ENCODE assay signal across 25 cellular contexts in the genomic region with DNA sequence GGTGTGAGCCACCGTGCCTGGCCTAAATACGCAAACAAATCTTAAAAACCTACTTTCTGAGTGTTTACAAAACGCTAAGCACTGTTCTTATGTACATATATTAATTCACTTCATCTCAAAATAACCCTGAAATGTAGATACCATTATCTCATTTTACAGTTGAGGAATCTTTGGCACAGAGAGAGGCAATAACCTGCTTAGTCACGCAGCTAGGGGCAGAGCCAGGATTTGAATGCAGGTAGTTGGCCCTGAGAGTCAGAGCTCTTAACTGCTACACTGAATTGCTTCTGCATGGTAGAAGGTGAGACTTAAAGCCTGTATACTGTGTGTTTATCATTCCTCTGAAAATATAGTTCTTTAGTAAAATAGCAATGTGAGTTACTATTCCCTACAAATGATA. TPM values are rescaled to one million over a fixed set of nuclear protein-coding genes. Genes with fewer than 3 reads are reported as not detected.
DNase-seq lines count a peak whose midpoint lies in the region; TF ChIP-seq lines count a peak whose summit lies in the region.
"Had no signal": no experiment of that assay in that cellular context is flagged by ENCODE, and none has a peak within 500 bp of the region (broad histone marks: within the 10 kb centered on the region; RNA-seq: fewer than 3 reads in every experiment).

No MANE protein-coding gene starts in this region.

- no peaks in the 10 kb centered on the region for H3K9me3 Mint-ChIP-seq in MCF 10A (ENCODE audit: unreplicated experiment)
- H3K9me3 Mint-ChIP-seq: activated CD4-positive, alpha-beta memory T cell treated with anti-CD3 and anti-CD28 coated beads for 36 hours; brain; stimulated activated naive CD8-positive, alpha-beta T cell treated with anti-CD3 and anti-CD28 coated beads, Interleukin-15, amount 100 ng/mL, for 72 hours; T-helper 2 cell treated with Interferon-gamma antibody and Interleukin-4, amounts not matched to agents 5 μg/mL and 100 μg/mL, for 36 hours had no signal

- in situ Hi-C loops in mammary epithelial cell (cut with MboI; ENCODE audit: low sequenced_read_pairs in 2 of 2): no loop called here

- no peak overlapping the region for H3K4me2 ChIP-seq in mammary epithelial cell (ENCODE audit: insufficient read depth, low read depth, low read length)

- H3K27me3 ChIP-seq in breast epithelium: no peaks in the 10 kb centered on the region
- H3K27me3 ChIP-seq in mammary epithelial cell (ENCODE audit: insufficient read depth, low read length): no peaks in the 10 kb centered on the region
- H3K27me3 ChIP-seq in vagina: no peaks in the 10 kb centered on the region
- H3K27me3 ChIP-seq in BE2C: no peaks in the 10 kb centered on the region
- H3K27me3 ChIP-seq: MG63, neutrophil, upper lobe of left lung had no signal

- H3K9me3 ChIP-seq in breast epithelium (no peaks in the 10 kb centered on the region), mammary epithelial cell (replicated peaks; ENCODE audit: insufficient read depth, low read length) (no peaks in the 10 kb centered on the region), vagina (no peaks in the 10 kb centered on the region), BE2C (no peaks in the 10 kb centered on the region)
- H3K9me3 ChIP-seq: lower lobe of right lung, MG63, neutrophil, upper lobe of left lung had no signal

- H3K36me3 Mint-ChIP-seq in MCF 10A (ENCODE audit: insufficient read depth, unreplicated experiment): peaks cover 16% of the 10 kb centered on the region
- H3K36me3 Mint-ChIP-seq: activated CD4-positive, alpha-beta memory T cell treated with anti-CD3 and anti-CD28 coated beads for 36 hours had no signal

- DNase-seq in MCF 10A (ENCODE audit: unreplicated experiment) (peak; percentile 77), breast epithelium (ENCODE audit: low spot score in 2 of 2) (no peak), mammary epithelial cell (peak; percentile 43), kidney tubule cell (ENCODE audit: low spot score) (peak; percentile 40), vagina (ENCODE audit: extremely low spot score in 2 of 2) (no peak), dedifferentiated amniotic fluid mesenchymal stem cell (ENCODE audit: extremely low spot score) (no peak), BE2C (no peak)
- DNase-seq in stimulated activated CD4-positive, alpha-beta T cell treated with anti-CD3 and anti-CD28 coated beads, Interleukin-1b, Interleukin-23, amount 100 ng/mL, for 48 hours: no peak
- DNase-seq: activated CD4-positive, alpha-beta memory T cell treated with anti-CD3 and anti-CD28 coated beads for 36 hours; activated gamma-delta T cell; activated T-cell treated with anti-CD3 and anti-CD28 coated beads for 4 hours; hippocampal formation; lower lobe of right lung; MG63; NCI-H1417 treated with DMSO at 0.1 percent for 48 hours; NCI-H510A treated with DMSO at 0.1 percent for 48 hours; NK-92 treated with Interleukin-12 subunit alpha and Interleukin-12 subunit beta, amount 100 ng/mL, for 24 hours; stimulated activated naive CD8-positive, alpha-beta T cell treated with anti-CD3 and anti-CD28 coated beads, Interleukin-15, amount 100 ng/mL, for 72 hours; upper lobe of left lung had no signal

- H3K9ac ChIP-seq in mammary epithelial cell (ENCODE audit: insufficient read depth, low read length): no peak overlapping the region

- CTCF ChIA-PET in MCF 10A (lab: Yijun Ruan, JAX): interaction anchor here (0.7 to 4.6 kb wide), 10 partner anchors 15 to 1010 kb away, joined by 3 to 56 read pairs (median 3); partner anchors contain the start of genes ARHGEF37 and CSNK1A1
- CTCF ChIA-PET in mammary epithelial cell (lab: Charles Lee; ENCODE audit: low non-redundant PET): interaction anchor here (0.6 kb wide), 1 partner anchor 313 kb away, joined by 3 read pairs; no protein-coding TSS in a partner anchor

- BruUV-seq in MCF 10A (replicated peaks; lab: Mats Ljungman, UMichigan): no TSS peak
- BruUV-seq in mammary epithelial cell (replicated peaks; lab: Mats Ljungman, UMichigan): no TSS peak

- H3K4me1 ChIP-seq in breast epithelium: no peaks in the 10 kb centered on the region
- peaks cover 22% of the 10 kb centered on the region for H3K4me1 ChIP-seq in mammary epithelial cell (ENCODE audit: insufficient read depth, low read length)
- H3K4me1 ChIP-seq in vagina: peaks cover 12% of the 10 kb centered on the region
- no peaks in the 10 kb centered on the region for H3K4me1 ChIP-seq in BE2C

- H4K20me1 ChIP-seq in mammary epithelial cell (ENCODE audit: insufficient read depth, low read length): no peaks in the 10 kb centered on the region

- no peak overlapping the region for H3K4me3 Mint-ChIP-seq in MCF 10A (ENCODE audit: unreplicated experiment)
- H3K4me3 Mint-ChIP-seq: activated CD4-positive, alpha-beta memory T cell treated with anti-CD3 and anti-CD28 coated beads for 36 hours; B cell; brain; dendritic cell treated with granulocyte-macrophage colony-stimulating factor and Interleukin-4, amounts not matched to agents 40 ng/mL and 50 ng/mL, for 4 days; stimulated activated naive CD8-positive, alpha-beta T cell treated with anti-CD3 and anti-CD28 coated beads, Interleukin-15, amount 100 ng/mL, for 72 hours; T-helper 2 cell treated with Interferon-gamma antibody and Interleukin-4, amounts not matched to agents 5 μg/mL and 100 μg/mL, for 36 hours had no signal

- intact Hi-C loops in MCF 10A (cut with micrococcal nuclease) (no loop called here), breast epithelium (cut with DNase I; ENCODE audit: low total_unique reads) (no loop called here), mammary epithelial cell (cut with micrococcal nuclease) (no loop called here), vagina (cut with DNase I) (no loop called here)

- POLR2A ChIA-PET in MCF 10A (lab: Yijun Ruan, JAX): interaction anchor here (0.7 to 8.1 kb wide), 6 partner anchors 10 to 52 kb away, joined by 3 to 121 read pairs (median 18); partner anchors contain the start of genes ARHGEF37 and CSNK1A1

- no peaks in the 10 kb centered on the region for H3K27me3 Mint-ChIP-seq in MCF 10A (ENCODE audit: insufficient read depth, unreplicated experiment)
- H3K27me3 Mint-ChIP-seq: B cell; dendritic cell treated with granulocyte-macrophage colony-stimulating factor and Interleukin-4, amounts not matched to agents 40 ng/mL and 50 ng/mL, for 4 days; stimulated activated naive CD8-positive, alpha-beta T cell treated with anti-CD3 and anti-CD28 coated beads, Interleukin-15, amount 100 ng/mL, for 72 hours had no signal

- H3K27ac Mint-ChIP-seq in MCF 10A (ENCODE audit: low read depth, unreplicated experiment): peak overlapping the region; percentile 39
- H3K27ac Mint-ChIP-seq: activated CD4-positive, alpha-beta memory T cell treated with anti-CD3 and anti-CD28 coated beads for 36 hours; B cell; brain; dendritic cell treated with granulocyte-macrophage colony-stimulating factor and Interleukin-4, amounts not matched to agents 40 ng/mL and 50 ng/mL, for 4 days; T-helper 2 cell treated with Interferon-gamma antibody and Interleukin-4, amounts not matched to agents 5 μg/mL and 100 μg/mL, for 36 hours had no signal

- dilution Hi-C loops in mammary epithelial cell (cut with HindIII; ENCODE audit: low sequenced_read_pairs): no loop called here

- H3K27ac ChIP-seq in breast epithelium: no peak overlapping the region
- no peak overlapping the region for H3K27ac ChIP-seq in mammary epithelial cell (ENCODE audit: insufficient read depth, low read depth, low read length)
- H3K27ac ChIP-seq in vagina: peak overlapping the region; percentile 23
- H3K27ac ChIP-seq: HL-60, lower lobe of right lung, neutrophil, upper lobe of left lung had no signal

- H3K4me1 Mint-ChIP-seq in MCF 10A (ENCODE audit: insufficient read depth, unreplicated experiment): peaks cover 37% of the 10 kb centered on the region

- H3K4me3 ChIP-seq in breast epithelium (no peak overlapping the region), mammary epithelial cell (replicated peaks in 1 of 3; ENCODE audit: insufficient read depth in 1 of 3, low read depth in 2 of 3, low read length in 3 of 3) (no peak overlapping the region), vagina (no peak overlapping the region), BE2C (ENCODE audit: low read depth, low read length) (no peak overlapping the region)
- H3K4me3 ChIP-seq: lower lobe of right lung, MG63, upper lobe of left lung had no signal

- TF ChIP-seq CTCF in MCF 10A (IDR thresholded peaks at IDR 0.05; ENCODE audit: unreplicated experiment) (no peak), breast epithelium (IDR thresholded peaks at IDR 0.05) (no peak), mammary epithelial cell (conservative IDR thresholded peaks at IDR 0.05 in 1 of 2, IDR thresholded peaks at IDR 0.05 in 1 of 2; ENCODE audit: extremely low read depth in 1 of 2, insufficient read depth in 1 of 2, low read depth in 1 of 2, low read length in 2 of 2) (no peak), vagina (IDR thresholded peaks at IDR 0.05) (no peak), BE2C (IDR thresholded peaks at IDR 0.05; ENCODE audit: low read depth, low read length) (no peak)

- TF ChIP-seq POLR2A in breast epithelium (IDR thresholded peaks at IDR 0.05): no peak
- no peak for TF ChIP-seq POLR2A in vagina (IDR thresholded peaks at IDR 0.05)

- no peak overlapping the region for H2AFZ ChIP-seq in mammary epithelial cell (ENCODE audit: low read depth, low read length)

- WGBS in mammary epithelial cell (ENCODE audit: low coverage, missing lambda C conversion rate): 83% methylated on average over 4 of the region's 4 CpGs

- peaks cover 3% of the 10 kb centered on the region for H3K79me2 ChIP-seq in mammary epithelial cell (ENCODE audit: insufficient read depth, low read length)

- H3K36me3 ChIP-seq in breast epithelium (no peaks in the 10 kb centered on the region), mammary epithelial cell (ENCODE audit: insufficient read depth, low read length) (no peaks in the 10 kb centered on the region), vagina (peaks cover 0 to 10% of the 10 kb centered on the region in 2 donors), BE2C (no peaks in the 10 kb centered on the region)
- H3K36me3 ChIP-seq: MG63, neutrophil had no signal

RNA-seq across cellular contexts. Expression of gene ARHGEF37, which starts 21.9 kb away (rescaled TPM):
- total RNA-seq in MCF 10A (2022): 3.9 and 5.1 TPM in 2 replicates
- total RNA-seq in breast epithelium: 10 to 100 TPM in 2 of 3 donors, 1 to 10 TPM in 1; 5.3 to 54.4 (median 29.2) TPM
- total RNA-seq in mammary epithelial cell: 10 to 100 TPM; 11.0 to 35.2 TPM
- 5.1 TPM for polyA plus RNA-seq in mammary epithelial cell
- 7.6 TPM for polyA minus RNA-seq in mammary epithelial cell
- total RNA-seq in vagina: 17.7 TPM
- polyA plus RNA-seq in BE2C (2012; ENCODE audit: insufficient read depth, insufficient read length, low read depth): 0.23 TPM

RNA-seq across cellular contexts. Expression of gene CSNK1A1, which starts 52.0 kb away (rescaled TPM):
- total RNA-seq in MCF 10A (2022) (666 and 744 TPM in 2 replicates), breast epithelium (100 to 1,000 TPM; 151 to 350 (median 287) TPM), mammary epithelial cell (100 to 1,000 TPM; 444 to 457 TPM), vagina (223 TPM)
- polyA plus RNA-seq in mammary epithelial cell: 146 TPM
- polyA minus RNA-seq in mammary epithelial cell: 325 TPM
- 208 TPM for polyA plus RNA-seq in BE2C (2012; ENCODE audit: insufficient read depth, insufficient read length, low read depth)

Comparison
In these comparisons a context has a peak if more than half of its experiments do, and no peak if none do; other contexts are left out.
1. DNase-seq: peak in MCF 10A (single experiment), mammary epithelial cell (single experiment) and kidney tubule cell (single experiment); none in breast epithelium (0 of 2), vagina (0 of 2), stimulated activated CD4-positive, alpha-beta T cell treated with anti-CD3 and anti-CD28 coated beads, Interleukin-1b, Interleukin-23, amount 100 ng/mL, for 48 hours (single experiment), dedifferentiated amniotic fluid mesenchymal stem cell (single experiment) and BE2C (single experiment).